Comparison of ENCODE assay signal across 2 cellular contexts in the genomic region with DNA sequence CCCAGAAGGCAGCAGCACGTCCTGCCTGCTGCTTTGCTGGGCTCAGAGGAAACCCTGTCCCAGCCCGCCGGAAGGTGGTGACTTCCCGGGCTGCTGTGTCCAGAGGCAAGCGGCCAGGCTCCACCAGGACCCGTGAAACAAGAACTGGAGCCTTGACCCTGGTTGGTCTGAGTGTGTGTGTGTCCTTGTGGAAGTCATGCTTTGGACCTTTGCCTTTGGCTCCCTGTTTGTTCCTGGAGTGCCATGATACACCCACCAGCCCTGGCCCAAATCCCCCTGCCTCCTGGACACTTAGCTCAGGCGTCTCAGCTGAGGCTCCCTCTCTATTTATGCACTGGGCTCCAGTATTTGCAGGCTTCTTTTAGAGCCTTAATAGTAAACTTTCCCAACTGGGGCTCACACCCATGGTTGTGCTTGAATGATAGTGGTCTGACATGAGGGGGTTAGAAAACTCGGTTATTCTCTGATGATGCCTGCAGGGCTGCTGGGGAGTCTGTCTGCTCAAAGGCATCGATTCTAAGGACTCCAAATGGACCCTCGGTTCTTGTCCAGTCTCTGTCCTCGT.
TF ChIP-seq lines count a peak whose summit lies in the region.

No MANE protein-coding gene starts in this region.

TF ChIP-seq in A549, 52 proteins besides CTCF, POLR2A, EP300 and RAD21 (continued from another document):
- TF ChIP-seq SMC3 (IDR thresholded peaks at IDR 0.05) (no peak), BCL3 (IDR thresholded peaks at IDR 0.05) (no peak)

TF ChIP-seq in HepG2, 621 proteins besides CTCF, POLR2A, EP300 and RAD21 (continues in another document):
- TF ChIP-seq ZNF646 (CRISPR knock-in tag; IDR thresholded peaks at IDR 0.05): peak; percentile 53
- TF ChIP-seq, protein P1, sequence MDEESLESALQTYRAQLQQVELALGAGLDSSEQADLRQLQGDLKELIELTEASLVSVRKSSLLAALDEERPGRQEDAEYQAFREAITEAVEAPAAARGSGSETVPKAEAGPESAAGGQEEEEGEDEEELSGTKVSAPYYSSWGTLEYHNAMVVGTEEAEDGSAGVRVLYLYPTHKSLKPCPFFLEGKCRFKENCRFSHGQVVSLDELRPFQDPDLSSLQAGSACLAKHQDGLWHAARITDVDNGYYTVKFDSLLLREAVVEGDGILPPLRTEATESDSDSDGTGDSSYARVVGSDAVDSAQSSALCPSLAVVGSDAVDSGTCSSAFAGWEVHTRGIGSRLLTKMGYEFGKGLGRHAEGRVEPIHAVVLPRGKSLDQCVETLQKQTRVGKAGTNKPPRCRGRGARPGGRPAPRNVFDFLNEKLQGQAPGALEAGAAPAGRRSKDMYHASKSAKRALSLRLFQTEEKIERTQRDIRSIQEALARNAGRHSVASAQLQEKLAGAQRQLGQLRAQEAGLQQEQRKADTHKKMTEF (CRISPR knock-in tag; IDR thresholded peaks at IDR 0.05): peak; percentile 13; the same call in 1 of the 2 replicates
- peak; percentile 60; the same call in 1 of the 2 replicates for TF ChIP-seq ZFP91 (CRISPR knock-in tag; IDR thresholded peaks at IDR 0.05; ENCODE audit: borderline replicate concordance)
- TF ChIP-seq SNAPC5 (CRISPR knock-in tag; IDR thresholded peaks at IDR 0.05; ENCODE audit: borderline replicate concordance): no peak
- no peak for TF ChIP-seq GABPA (IDR thresholded peaks at IDR 0.05; ENCODE audit: low read depth, low read length)
- peak; percentile 30 for TF ChIP-seq GABPA (CRISPR knock-in tag; IDR thresholded peaks at IDR 0.05; ENCODE audit: low read depth)
- no peak for TF ChIP-seq SP5 (CRISPR knock-in tag; IDR thresholded peaks at IDR 0.05; ENCODE audit: borderline replicate concordance, low read depth)
- TF ChIP-seq HOXD1 (CRISPR knock-in tag; IDR thresholded peaks at IDR 0.05): 0 out of 2 replicates have a peak, but pooled peaks have one; percentile 21
- peak; percentile 29; the same call in 1 of the 2 replicates for TF ChIP-seq HOXA3 (CRISPR knock-in tag; IDR thresholded peaks at IDR 0.05)
- TF ChIP-seq ZNF670 (CRISPR knock-in tag; IDR thresholded peaks at IDR 0.05; ENCODE audit: borderline replicate concordance): no peak
- TF ChIP-seq TAF1 (CRISPR knock-in tag; IDR thresholded peaks at IDR 0.05): peak; percentile 7; the same call in 1 of the 2 replicates
- TF ChIP-seq MTF1 (CRISPR knock-in tag; IDR thresholded peaks at IDR 0.05): no peak
- TF ChIP-seq ZNF350 (CRISPR knock-in tag; IDR thresholded peaks at IDR 0.05; ENCODE audit: borderline replicate concordance, low read depth): 0 out of 2 replicates have a peak, but pooled peaks have one; percentile 5
- TF ChIP-seq ETV5 (CRISPR knock-in tag; IDR thresholded peaks at IDR 0.05; ENCODE audit: borderline replicate concordance): peak; percentile 62; the same call in 1 of the 2 replicates
- peak; percentile 25; the same call in 1 of the 2 replicates for TF ChIP-seq NFKB2 (CRISPR knock-in tag; IDR thresholded peaks at IDR 0.05; ENCODE audit: borderline replicate concordance)
- TF ChIP-seq, protein P2, sequence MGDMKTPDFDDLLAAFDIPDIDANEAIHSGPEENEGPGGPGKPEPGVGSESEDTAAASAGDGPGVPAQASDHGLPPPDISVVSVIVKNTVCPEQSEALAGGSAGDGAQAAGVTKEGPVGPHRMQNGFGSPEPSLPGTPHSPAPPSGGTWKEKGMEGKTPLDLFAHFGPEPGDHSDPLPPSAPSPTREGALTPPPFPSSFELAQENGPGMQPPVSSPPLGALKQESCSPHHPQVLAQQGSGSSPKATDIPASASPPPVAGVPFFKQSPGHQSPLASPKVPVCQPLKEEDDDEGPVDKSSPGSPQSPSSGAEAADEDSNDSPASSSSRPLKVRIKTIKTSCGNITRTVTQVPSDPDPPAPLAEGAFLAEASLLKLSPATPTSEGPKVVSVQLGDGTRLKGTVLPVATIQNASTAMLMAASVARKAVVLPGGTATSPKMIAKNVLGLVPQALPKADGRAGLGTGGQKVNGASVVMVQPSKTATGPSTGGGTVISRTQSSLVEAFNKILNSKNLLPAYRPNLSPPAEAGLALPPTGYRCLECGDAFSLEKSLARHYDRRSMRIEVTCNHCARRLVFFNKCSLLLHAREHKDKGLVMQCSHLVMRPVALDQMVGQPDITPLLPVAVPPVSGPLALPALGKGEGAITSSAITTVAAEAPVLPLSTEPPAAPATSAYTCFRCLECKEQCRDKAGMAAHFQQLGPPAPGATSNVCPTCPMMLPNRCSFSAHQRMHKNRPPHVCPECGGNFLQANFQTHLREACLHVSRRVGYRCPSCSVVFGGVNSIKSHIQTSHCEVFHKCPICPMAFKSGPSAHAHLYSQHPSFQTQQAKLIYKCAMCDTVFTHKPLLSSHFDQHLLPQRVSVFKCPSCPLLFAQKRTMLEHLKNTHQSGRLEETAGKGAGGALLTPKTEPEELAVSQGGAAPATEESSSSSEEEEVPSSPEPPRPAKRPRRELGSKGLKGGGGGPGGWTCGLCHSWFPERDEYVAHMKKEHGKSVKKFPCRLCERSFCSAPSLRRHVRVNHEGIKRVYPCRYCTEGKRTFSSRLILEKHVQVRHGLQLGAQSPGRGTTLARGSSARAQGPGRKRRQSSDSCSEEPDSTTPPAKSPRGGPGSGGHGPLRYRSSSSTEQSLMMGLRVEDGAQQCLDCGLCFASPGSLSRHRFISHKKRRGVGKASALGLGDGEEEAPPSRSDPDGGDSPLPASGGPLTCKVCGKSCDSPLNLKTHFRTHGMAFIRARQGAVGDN (CRISPR knock-in tag; IDR thresholded peaks at IDR 0.05): peak; percentile 86
- peak; percentile 62 for TF ChIP-seq RARA (CRISPR knock-in tag; IDR thresholded peaks at IDR 0.05)
- TF ChIP-seq, protein P3, sequence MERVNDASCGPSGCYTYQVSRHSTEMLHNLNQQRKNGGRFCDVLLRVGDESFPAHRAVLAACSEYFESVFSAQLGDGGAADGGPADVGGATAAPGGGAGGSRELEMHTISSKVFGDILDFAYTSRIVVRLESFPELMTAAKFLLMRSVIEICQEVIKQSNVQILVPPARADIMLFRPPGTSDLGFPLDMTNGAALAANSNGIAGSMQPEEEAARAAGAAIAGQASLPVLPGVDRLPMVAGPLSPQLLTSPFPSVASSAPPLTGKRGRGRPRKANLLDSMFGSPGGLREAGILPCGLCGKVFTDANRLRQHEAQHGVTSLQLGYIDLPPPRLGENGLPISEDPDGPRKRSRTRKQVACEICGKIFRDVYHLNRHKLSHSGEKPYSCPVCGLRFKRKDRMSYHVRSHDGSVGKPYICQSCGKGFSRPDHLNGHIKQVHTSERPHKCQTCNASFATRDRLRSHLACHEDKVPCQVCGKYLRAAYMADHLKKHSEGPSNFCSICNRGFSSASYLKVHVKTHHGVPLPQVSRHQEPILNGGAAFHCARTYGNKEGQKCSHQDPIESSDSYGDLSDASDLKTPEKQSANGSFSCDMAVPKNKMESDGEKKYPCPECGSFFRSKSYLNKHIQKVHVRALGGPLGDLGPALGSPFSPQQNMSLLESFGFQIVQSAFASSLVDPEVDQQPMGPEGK (CRISPR knock-in tag; IDR thresholded peaks at IDR 0.05): peak; percentile 13; the same call in 1 of the 2 replicates
- no peak for TF ChIP-seq ZNF629 (CRISPR knock-in tag; conservative IDR thresholded peaks at IDR 0.05)
- TF ChIP-seq ZNF260 (CRISPR knock-in tag; IDR thresholded peaks at IDR 0.05; ENCODE audit: borderline replicate concordance, low read depth): no peak
- TF ChIP-seq, protein P4, sequence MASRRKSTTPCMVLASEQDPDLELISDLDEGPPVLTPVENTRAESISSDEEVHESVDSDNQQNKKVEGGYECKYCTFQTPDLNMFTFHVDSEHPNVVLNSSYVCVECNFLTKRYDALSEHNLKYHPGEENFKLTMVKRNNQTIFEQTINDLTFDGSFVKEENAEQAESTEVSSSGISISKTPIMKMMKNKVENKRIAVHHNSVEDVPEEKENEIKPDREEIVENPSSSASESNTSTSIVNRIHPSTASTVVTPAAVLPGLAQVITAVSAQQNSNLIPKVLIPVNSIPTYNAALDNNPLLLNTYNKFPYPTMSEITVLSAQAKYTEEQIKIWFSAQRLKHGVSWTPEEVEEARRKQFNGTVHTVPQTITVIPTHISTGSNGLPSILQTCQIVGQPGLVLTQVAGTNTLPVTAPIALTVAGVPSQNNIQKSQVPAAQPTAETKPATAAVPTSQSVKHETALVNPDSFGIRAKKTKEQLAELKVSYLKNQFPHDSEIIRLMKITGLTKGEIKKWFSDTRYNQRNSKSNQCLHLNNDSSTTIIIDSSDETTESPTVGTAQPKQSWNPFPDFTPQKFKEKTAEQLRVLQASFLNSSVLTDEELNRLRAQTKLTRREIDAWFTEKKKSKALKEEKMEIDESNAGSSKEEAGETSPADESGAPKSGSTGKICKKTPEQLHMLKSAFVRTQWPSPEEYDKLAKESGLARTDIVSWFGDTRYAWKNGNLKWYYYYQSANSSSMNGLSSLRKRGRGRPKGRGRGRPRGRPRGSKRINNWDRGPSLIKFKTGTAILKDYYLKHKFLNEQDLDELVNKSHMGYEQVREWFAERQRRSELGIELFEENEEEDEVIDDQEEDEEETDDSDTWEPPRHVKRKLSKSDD (CRISPR knock-in tag; IDR thresholded peaks at IDR 0.05; ENCODE audit: low read depth): no peak
- TF ChIP-seq ZSCAN25 (CRISPR knock-in tag; IDR thresholded peaks at IDR 0.05): no peak
- TF ChIP-seq NKX3-1 (CRISPR knock-in tag; IDR thresholded peaks at IDR 0.05): no peak
- no peak for TF ChIP-seq PHF5A (CRISPR knock-in tag; IDR thresholded peaks at IDR 0.05; ENCODE audit: low read depth, unreplicated experiment)
- TF ChIP-seq ZNF331 (CRISPR knock-in tag; IDR thresholded peaks at IDR 0.05): 0 out of 2 replicates have a peak, but pooled peaks have one; percentile 14
- TF ChIP-seq AHR (CRISPR knock-in tag; IDR thresholded peaks at IDR 0.05): no peak
- TF ChIP-seq ATF1 (CRISPR knock-in tag; IDR thresholded peaks at IDR 0.05): no peak
- no peak for TF ChIP-seq ZFP1 (CRISPR knock-in tag; IDR thresholded peaks at IDR 0.05)
- TF ChIP-seq ZFP62 (CRISPR knock-in tag; IDR thresholded peaks at IDR 0.05): no peak
- peak; percentile 16; the same call in 1 of the 2 replicates for TF ChIP-seq FOXK1 (CRISPR knock-in tag; IDR thresholded peaks at IDR 0.05; ENCODE audit: borderline replicate concordance, low read depth)
- TF ChIP-seq CSRNP1 (CRISPR knock-in tag; IDR thresholded peaks at IDR 0.05): no peak
- TF ChIP-seq SYNCRIP (IDR thresholded peaks at IDR 0.05; ENCODE audit: insufficient read depth, low read depth, low read length): no peak
- no peak for TF ChIP-seq ZNF282 (IDR thresholded peaks at IDR 0.05; ENCODE audit: partially characterized antibody)
- TF ChIP-seq NR1H2 (CRISPR knock-in tag; IDR thresholded peaks at IDR 0.05; ENCODE audit: borderline replicate concordance, low read depth): no peak
